In genomic region chr17:51767287-51767686, GRCh38 we compare ENCODE assay signal across 8 cellular contexts.
"Had no signal": no experiment of that assay in that cellular context is flagged by ENCODE, and none has a peak within 500 bp of the region (broad histone marks: within the 10 kb centered on the region; RNA-seq: fewer than 3 reads in every experiment).

No MANE protein-coding gene starts in this region.

- DNase-seq: GM23248, GOT3, H7, H9, HCEC 1CT, HFFc6 had no signal

- H3K36me3 ChIP-seq: HAP-1 had no signal

- H3K4me3 ChIP-seq: GM23248, GM23338, HAP-1 had no signal

- H3K4me1 ChIP-seq: HAP-1 had no signal

- H3K27ac ChIP-seq: GM23248 had no signal

- H3K9me3 ChIP-seq: HAP-1 had no signal
